In genomic region chr15:99014803-99015676, GRCh38 we compare ENCODE assay signal across 9 cellular contexts. TPM values are rescaled to one million over a fixed set of nuclear protein-coding genes. Genes with fewer than 3 reads are reported as not detected.
DNase-seq lines count a peak whose midpoint lies in the region; ATAC-seq and TF ChIP-seq lines count a peak whose summit lies in the region.
"Had no signal": no experiment of that assay in that cellular context is flagged by ENCODE, and none has a peak within 500 bp of the region (broad histone marks: within the 10 kb centered on the region; RNA-seq: fewer than 3 reads in every experiment).

No MANE protein-coding gene starts in this region.

- no peak overlapping the region for H3K27ac Mint-ChIP-seq in T-helper 2 cell treated with Interferon-gamma antibody and Interleukin-4, amounts not matched to agents 5 μg/mL and 100 μg/mL, for 36 hours
- no peak overlapping the region for H3K27ac Mint-ChIP-seq in memory B cell

- H3K27me3 ChIP-seq in HUES6 (ENCODE audit: control insufficient read depth, insufficient read depth, low read length): no peaks in the 10 kb centered on the region; the same call in 1 of the 2 replicates

- H3K4me3 ChIP-seq in GM12865 (ENCODE audit: low read depth, low read length) (peak overlapping the region; percentile 66), HUES6 (ENCODE audit: low read depth, low read length) (peak overlapping the region; percentile 66)

- no peaks in the 10 kb centered on the region for H3K9me3 Mint-ChIP-seq in T-helper 2 cell treated with Interferon-gamma antibody and Interleukin-4, amounts not matched to agents 5 μg/mL and 100 μg/mL, for 36 hours
- H3K9me3 Mint-ChIP-seq in memory B cell: no peaks in the 10 kb centered on the region

- no peaks in the 10 kb centered on the region for H3K36me3 ChIP-seq in HUES6 (ENCODE audit: control insufficient read depth, insufficient read depth, low read length)

- peak overlapping the region; percentile 81; the same call in 1 of the 2 replicates for H3K27ac ChIP-seq in HUES6 (ENCODE audit: low read depth, low read length)

- H3K36me3 Mint-ChIP-seq in T-helper 2 cell treated with Interferon-gamma antibody and Interleukin-4, amounts not matched to agents 5 μg/mL and 100 μg/mL, for 36 hours (ENCODE audit: low read depth): no peaks in the 10 kb centered on the region
- no peaks in the 10 kb centered on the region for H3K36me3 Mint-ChIP-seq in memory B cell

- H3K27me3 Mint-ChIP-seq in T-helper 2 cell treated with Interferon-gamma antibody and Interleukin-4, amounts not matched to agents 5 μg/mL and 100 μg/mL, for 36 hours (ENCODE audit: low read depth): peaks cover 39% of the 10 kb centered on the region
- H3K27me3 Mint-ChIP-seq in memory B cell: peaks cover 19% of the 10 kb centered on the region

- H3K4me1 Mint-ChIP-seq in T-helper 2 cell treated with Interferon-gamma antibody and Interleukin-4, amounts not matched to agents 5 μg/mL and 100 μg/mL, for 36 hours (ENCODE audit: low read depth): no peaks in the 10 kb centered on the region
- H3K4me1 Mint-ChIP-seq in memory B cell: peaks cover 3% of the 10 kb centered on the region

- ATAC-seq in GM21619 (IDR thresholded peaks at IDR 0.05; ENCODE audit: unreplicated experiment) (peak; percentile 94), memory B cell (ENCODE audit: low read depth) (peak; percentile 48)
- peak; percentile 93 for ATAC-seq in stimulated activated naive CD8-positive, alpha-beta T cell treated with anti-CD3 and anti-CD28 coated beads, Interleukin-15, Interleukin-2, amounts not matched to agents 100 U/mL and 50 U/mL, for 24 hours

- H3K4me1 ChIP-seq in HUES6 (ENCODE audit: control insufficient read depth, insufficient read depth, low read length): peaks cover 19% of the 10 kb centered on the region

- no peak for TF ChIP-seq CTCF in GM12865 (IDR thresholded peaks at IDR 0.05; ENCODE audit: insufficient read depth, low read depth, low read length, missing control alignments)

- DNase-seq in GM12865 (ENCODE audit: low read depth) (peak; percentile 89), dermis blood vessel endothelial cell (peak; percentile 22), memory B cell (ENCODE audit: low spot score in 2 of 2) (peak in 1 of 2 donors; percentile 15), NOMO-1 (lab: John Stamatoyannopoulos, UW; ENCODE audit: unreplicated experiment in 2 of 2) (no peak)
- DNase-seq in T-helper 2 cell treated with Interferon-gamma antibody and Interleukin-4, amounts not matched to agents 5 μg/mL and 100 μg/mL, for 36 hours (ENCODE audit: low spot score): peak; percentile 67
- DNase-seq in stimulated activated naive CD8-positive, alpha-beta T cell treated with anti-CD3 and anti-CD28 coated beads, Interleukin-15, Interleukin-2, amounts not matched to agents 100 U/mL and 50 U/mL, for 24 hours: peak; percentile 52

- no peaks in the 10 kb centered on the region for H3K9me3 ChIP-seq in HUES6 (ENCODE audit: control insufficient read depth, insufficient read depth, low read depth, low read length)

- peak overlapping the region; percentile 62 for H3K4me3 Mint-ChIP-seq in T-helper 2 cell treated with Interferon-gamma antibody and Interleukin-4, amounts not matched to agents 5 μg/mL and 100 μg/mL, for 36 hours
- H3K4me3 Mint-ChIP-seq in memory B cell: peak overlapping the region; percentile 34

- peak overlapping the region; percentile 73 for H3K9ac ChIP-seq in HUES6 (ENCODE audit: low read length)

RNA-seq across cellular contexts. Expression of gene PGPEP1L, which starts 7.4 kb away (rescaled TPM):
- total RNA-seq in dermis blood vessel endothelial cell: not detected in 2 replicates
- total RNA-seq: lung microvascular endothelial cell had no signal

Comparison
In these comparisons a context has a peak if more than half of its experiments do, and no peak if none do; other contexts are left out.
1. DNase-seq: peak in GM12865 (single experiment), T-helper 2 cell treated with Interferon-gamma antibody and Interleukin-4, amounts not matched to agents 5 μg/mL and 100 μg/mL, for 36 hours (single experiment), dermis blood vessel endothelial cell (single experiment) and stimulated activated naive CD8-positive, alpha-beta T cell treated with anti-CD3 and anti-CD28 coated beads, Interleukin-15, Interleukin-2, amounts not matched to agents 100 U/mL and 50 U/mL, for 24 hours (single experiment); none in NOMO-1 (0 of 2).
2. Peak in every context shown above with its lines, with median percentiles within 50 percentile points of each other: ATAC-seq.